23 cellular contexts compared by ENCODE assay signal in genomic region chr2:96065381-96065930, GRCh38. TPM values are rescaled to one million over a fixed set of nuclear protein-coding genes. Genes with fewer than 3 reads are reported as not detected.
"Had no signal": no experiment of that assay in that cellular context is flagged by ENCODE, and none has a peak within 500 bp of the region (broad histone marks: within the 10 kb centered on the region; RNA-seq: fewer than 3 reads in every experiment).

No MANE protein-coding gene starts in this region.

- H3K4me1 Mint-ChIP-seq: central memory CD8-positive, alpha-beta T cell; neural progenitor cell; stimulated activated effector memory CD8-positive, alpha-beta T cell treated with anti-CD3 and anti-CD28 coated beads, Interleukin-12 subunit alpha, Interleukin-12 subunit beta, amount 100 ng/mL, for 72 hours had no signal

- H3K4me3 ChIP-seq: neural progenitor cell, ovary, right lobe of liver, SJCRH30, smooth muscle cell, testis, upper lobe of left lung had no signal

- DNase-seq: activated CD4-positive, alpha-beta T cell treated with anti-CD3 and anti-CD28 coated beads for 1 hour; activated CD4-positive, alpha-beta T cell treated with anti-CD3 and anti-CD28 coated beads, Interleukin-2, amount 50 U/mL, for 48 hours; activated effector memory CD4-positive, alpha-beta T cell treated with anti-CD3 and anti-CD28 coated beads, Interleukin-2, amount 50 U/mL, for 16 hours; activated naive CD4-positive, alpha-beta T cell treated with anti-CD3 and anti-CD28 coated beads, Interleukin-2, amount 50 U/mL, for 16 hours; brain microvascular endothelial cell; effector CD8-positive, alpha-beta T cell; left colon; ovary; SJCRH30; stimulated activated CD4-positive, alpha-beta T cell treated with anti-CD3 and anti-CD28 coated beads, Interleukin-4, amount 100 ng/mL, for 1 hour; SW 1271; T-helper 2 cell; testis had no signal

- H3K36me3 ChIP-seq: brain microvascular endothelial cell, neural progenitor cell, ovary, right lobe of liver, SJCRH30, upper lobe of left lung had no signal

- H3K27ac Mint-ChIP-seq: neural progenitor cell; stimulated activated effector memory CD8-positive, alpha-beta T cell treated with anti-CD3 and anti-CD28 coated beads, Interleukin-12 subunit alpha, Interleukin-12 subunit beta, amount 100 ng/mL, for 72 hours had no signal

- H3K36me3 Mint-ChIP-seq: neural progenitor cell; stimulated activated effector memory CD8-positive, alpha-beta T cell treated with anti-CD3 and anti-CD28 coated beads, Interleukin-12 subunit alpha, Interleukin-12 subunit beta, amount 100 ng/mL, for 72 hours had no signal

- H3K27ac ChIP-seq: brain microvascular endothelial cell, neural progenitor cell, ovary, right lobe of liver, SJCRH30, testis, upper lobe of left lung, VCaP had no signal

- H3K27me3 ChIP-seq: brain microvascular endothelial cell, neural progenitor cell, ovary, right lobe of liver, testis, upper lobe of left lung had no signal

- H3K4me3 Mint-ChIP-seq: central memory CD8-positive, alpha-beta T cell; neural progenitor cell; stimulated activated effector memory CD8-positive, alpha-beta T cell treated with anti-CD3 and anti-CD28 coated beads, Interleukin-12 subunit alpha, Interleukin-12 subunit beta, amount 100 ng/mL, for 72 hours had no signal

- H3K9me3 ChIP-seq: ovary, right lobe of liver, SJCRH30, testis, upper lobe of left lung had no signal

- H3K4me1 ChIP-seq: neural progenitor cell, testis, upper lobe of left lung had no signal

- ATAC-seq: esophagus mucosa; left colon; right lobe of liver; stimulated activated effector memory CD8-positive, alpha-beta T cell treated with anti-CD3 and anti-CD28 coated beads, Interleukin-12 subunit alpha, Interleukin-12 subunit beta, amount 100 ng/mL, for 72 hours had no signal

- H2AFZ ChIP-seq: neural progenitor cell had no signal

- H3K9me3 Mint-ChIP-seq: central memory CD8-positive, alpha-beta T cell; neural progenitor cell; stimulated activated effector memory CD8-positive, alpha-beta T cell treated with anti-CD3 and anti-CD28 coated beads, Interleukin-12 subunit alpha, Interleukin-12 subunit beta, amount 100 ng/mL, for 72 hours had no signal

- H3K4me2 ChIP-seq: neural progenitor cell, smooth muscle cell had no signal

RNA-seq across cellular contexts. Expression of gene GPAT2, which starts 30.7 kb away (rescaled TPM):
- total RNA-seq: myocyte, smooth muscle cell had no signal

RNA-seq across cellular contexts. Expression of gene ADRA2B, which starts 50.9 kb away (rescaled TPM):
- total RNA-seq: esophagus mucosa, lung microvascular endothelial cell, myocyte, SJCRH30 had no signal
